1 cellular context compared by ENCODE assay signal in the genomic region with DNA sequence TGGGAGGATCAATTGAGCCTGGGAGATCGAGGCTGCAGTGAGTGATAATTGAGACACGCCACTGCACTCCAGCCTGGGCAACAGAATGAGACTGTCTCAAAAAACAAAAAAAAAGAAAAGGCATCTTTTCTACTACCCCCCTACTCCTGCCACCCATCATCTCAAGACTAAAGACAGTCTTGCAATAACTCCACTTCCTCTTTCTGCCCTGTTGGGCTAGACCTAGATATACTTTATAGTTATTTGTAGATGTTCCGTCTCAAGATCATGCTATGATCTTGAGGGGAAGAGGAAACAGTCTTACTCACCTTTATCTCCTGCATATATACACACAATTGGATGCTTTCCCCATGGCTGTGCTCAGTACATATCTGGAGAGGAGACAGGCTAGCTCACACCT.
TF ChIP-seq lines count a peak whose summit lies in the region.

No MANE protein-coding gene starts in this region.

TF ChIP-seq in SK-N-SH, 30 proteins besides CTCF, POLR2A, EP300 and RAD21 (continued from another document):
- no peak for TF ChIP-seq TEAD4 (IDR thresholded peaks at IDR 0.05; ENCODE audit: borderline replicate concordance, insufficient read depth)
- TF ChIP-seq, protein P1, sequence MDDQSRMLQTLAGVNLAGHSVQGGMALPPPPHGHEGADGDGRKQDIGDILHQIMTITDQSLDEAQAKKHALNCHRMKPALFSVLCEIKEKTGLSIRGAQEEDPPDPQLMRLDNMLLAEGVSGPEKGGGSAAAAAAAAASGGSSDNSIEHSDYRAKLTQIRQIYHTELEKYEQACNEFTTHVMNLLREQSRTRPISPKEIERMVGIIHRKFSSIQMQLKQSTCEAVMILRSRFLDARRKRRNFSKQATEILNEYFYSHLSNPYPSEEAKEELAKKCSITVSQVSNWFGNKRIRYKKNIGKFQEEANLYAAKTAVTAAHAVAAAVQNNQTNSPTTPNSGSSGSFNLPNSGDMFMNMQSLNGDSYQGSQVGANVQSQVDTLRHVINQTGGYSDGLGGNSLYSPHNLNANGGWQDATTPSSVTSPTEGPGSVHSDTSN (IDR thresholded peaks at IDR 0.05) = no peak
- TF ChIP-seq, protein P2, sequence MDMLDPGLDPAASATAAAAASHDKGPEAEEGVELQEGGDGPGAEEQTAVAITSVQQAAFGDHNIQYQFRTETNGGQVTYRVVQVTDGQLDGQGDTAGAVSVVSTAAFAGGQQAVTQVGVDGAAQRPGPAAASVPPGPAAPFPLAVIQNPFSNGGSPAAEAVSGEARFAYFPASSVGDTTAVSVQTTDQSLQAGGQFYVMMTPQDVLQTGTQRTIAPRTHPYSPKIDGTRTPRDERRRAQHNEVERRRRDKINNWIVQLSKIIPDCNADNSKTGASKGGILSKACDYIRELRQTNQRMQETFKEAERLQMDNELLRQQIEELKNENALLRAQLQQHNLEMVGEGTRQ (IDR thresholded peaks at IDR 0.05; ENCODE audit: borderline replicate concordance, low read depth, low read length) = no peak
- no peak for TF ChIP-seq NFIC (IDR thresholded peaks at IDR 0.05; ENCODE audit: borderline replicate concordance)
- no peak for TF ChIP-seq GABPA (IDR thresholded peaks at IDR 0.05; ENCODE audit: low read depth)
- no peak for TF ChIP-seq TAF1 (IDR thresholded peaks at IDR 0.05; ENCODE audit: borderline replicate concordance, low read depth, low read length)
- TF ChIP-seq POLR2AphosphoS5 (IDR thresholded peaks at IDR 0.05; ENCODE audit: low read depth, low read length) = no peak
